Comparison of ENCODE assay signal across 9 cellular contexts in the genomic region with DNA sequence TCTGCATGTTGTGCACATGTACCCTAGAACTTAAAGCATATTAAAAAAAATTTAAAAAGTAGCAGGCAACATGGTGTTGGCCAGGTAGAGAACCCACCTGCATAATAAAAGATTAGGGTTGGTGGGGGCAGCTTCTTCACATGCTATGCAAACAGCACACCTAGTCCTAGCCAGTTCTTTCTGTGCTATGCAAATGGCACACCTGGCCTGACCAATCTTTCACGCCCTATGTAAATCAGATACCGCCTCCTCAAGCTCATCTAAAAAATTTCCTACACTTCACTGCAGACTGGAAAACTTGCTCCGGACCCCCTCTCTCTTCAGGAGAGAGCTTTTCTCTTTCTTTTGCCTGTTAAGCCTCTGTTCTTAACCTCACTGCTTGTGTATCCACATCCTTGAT. TPM values are rescaled to one million over a fixed set of nuclear protein-coding genes. Genes with fewer than 3 reads are reported as not detected.
"Had no signal": no experiment of that assay in that cellular context is flagged by ENCODE, and none has a peak within 500 bp of the region (broad histone marks: within the 10 kb centered on the region; RNA-seq: fewer than 3 reads in every experiment).

No MANE protein-coding gene starts in this region.

- H3K27ac Mint-ChIP-seq: H9, HFFc6 had no signal

- H3K4me3 ChIP-seq: HAP-1 had no signal

- ATAC-seq: HCT116 had no signal

- H3K36me3 ChIP-seq: HAP-1 had no signal

- DNase-seq: GOT3, H7, H9, HCEC 1CT, HFFc6 had no signal

- H3K4me1 ChIP-seq: HAP-1 had no signal

- H3K4me3 Mint-ChIP-seq: H9, HFFc6 had no signal

- H3K9me3 ChIP-seq: HAP-1 had no signal

RNA-seq across cellular contexts. Expression of gene PIP, which starts 14.5 kb away (rescaled TPM):
- total RNA-seq: H1, H4, H7, H9, HFFc6 had no signal
- polyA plus RNA-seq: H1 had no signal
